In the genomic region with DNA sequence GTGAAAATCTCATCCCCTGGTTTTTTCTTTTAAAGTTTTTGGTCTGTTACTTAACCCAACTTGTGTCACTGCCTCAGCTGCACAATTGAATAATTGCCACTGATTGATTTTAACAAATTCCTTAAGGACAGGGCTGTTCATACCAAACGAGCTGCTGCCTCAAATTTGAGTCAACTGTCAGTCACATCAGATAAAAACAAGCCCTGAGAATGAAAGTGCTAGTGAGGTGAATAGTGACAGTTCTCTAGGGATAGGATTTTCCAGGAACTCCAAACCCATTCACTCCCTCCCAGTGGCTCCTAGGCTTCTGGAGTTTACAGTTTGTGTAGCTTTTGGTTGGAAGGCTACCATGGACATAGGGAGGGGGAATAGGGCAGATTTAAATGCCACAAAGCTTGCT, we compare ENCODE assay signal across 35 cellular contexts.
DNase-seq lines count a peak whose midpoint lies in the region; ATAC-seq, FAIRE-seq and TF ChIP-seq lines count a peak whose summit lies in the region.
"Had no signal": no experiment of that assay in that cellular context is flagged by ENCODE, and none has a peak within 500 bp of the region (broad histone marks: within the 10 kb centered on the region; RNA-seq: fewer than 3 reads in every experiment).

No MANE protein-coding gene starts in this region.

- H3K27ac Mint-ChIP-seq in central memory CD8-positive, alpha-beta T cell (ENCODE audit: low read depth): peak overlapping the region; percentile 8
- H3K27ac Mint-ChIP-seq: B cell; CD14-positive monocyte; CD4-positive, alpha-beta T cell; CD4-positive, CD25-positive, alpha-beta regulatory T cell; CD8-positive, alpha-beta T cell had no signal

- H3K4me1 Mint-ChIP-seq in central memory CD8-positive, alpha-beta T cell: no peaks in the 10 kb centered on the region
- H3K4me1 Mint-ChIP-seq: B cell; CD14-positive monocyte; CD4-positive, alpha-beta memory T cell; CD4-positive, CD25-positive, alpha-beta regulatory T cell; CD8-positive, alpha-beta memory T cell had no signal

- H3K4me2 ChIP-seq in K562 (ENCODE audit: insufficient read depth, low read length) (no peak overlapping the region), neural cell (ENCODE audit: low read length) (no peak overlapping the region)
- H3K4me2 ChIP-seq: A549; BLaER1; BLaER1 treated with 17β-estradiol and CSF1 and Interleukin-3, amounts not matched to agents 10 nM and 100 nM had no signal

- H3K4me3 ChIP-seq in K562 (no peak overlapping the region), neural cell (ENCODE audit: low read length) (no peak overlapping the region)
- H3K4me3 ChIP-seq: A549; BLaER1; BLaER1 treated with 17β-estradiol and CSF1 and Interleukin-3, amounts not matched to agents 10 nM and 100 nM had no signal

- DNase-seq in K562 (ENCODE audit: extremely low read depth in 1 of 4, low spot score in 3 of 4) (no peak), NCI-H2029 (lab: John Stamatoyannopoulos, UW) (no peak), NK-92 (lab: John Stamatoyannopoulos, UW; ENCODE audit: unreplicated experiment) (no peak)
- DNase-seq in central memory CD8-positive, alpha-beta T cell (ENCODE audit: low spot score in 2 of 2): no peak
- DNase-seq in activated CD4-positive, alpha-beta T cell treated with anti-CD3 and anti-CD28 coated beads for 4 hours: no peak
- DNase-seq: 8988T; ACHN; AML-193; BE2C; C1 segment of cervical spinal cord; Caco-2; Calu3; CD4-positive, alpha-beta memory T cell; CD4-positive, alpha-beta T cell; CD4-positive, CD25-positive, alpha-beta regulatory T cell; CD8-positive, alpha-beta memory T cell; CD8-positive, alpha-beta T cell; COR-L47; DMS 273 treated with DMSO at 0.1 percent for 48 hours; DMS153; DMS53; DMS79; DMS79 treated with DMSO at 0.1 percent for 48 hours; DND-41; EL had no signal

- no peaks in the 10 kb centered on the region for H3K9me3 ChIP-seq in K562 (replicated peaks; ENCODE audit: control insufficient read depth, insufficient read depth, low read depth, low read length)
- no peaks in the 10 kb centered on the region for H3K9me3 ChIP-seq in neural cell (ENCODE audit: low read length)
- H3K9me3 ChIP-seq: A549; BE2C; BLaER1; BLaER1 treated with 17β-estradiol and CSF1 and Interleukin-3, amounts not matched to agents 10 nM and 100 nM; Caco-2 had no signal

- no peaks in the 10 kb centered on the region; the same call in 2 of the 3 replicates for H3K36me3 ChIP-seq in K562 (ENCODE audit: control insufficient read depth, insufficient read depth, low read length)
- H3K36me3 ChIP-seq in neural cell (ENCODE audit: insufficient read depth, low read length): no peaks in the 10 kb centered on the region
- H3K36me3 ChIP-seq: BE2C; BLaER1; BLaER1 treated with 17β-estradiol and CSF1 and Interleukin-3, amounts not matched to agents 10 nM and 100 nM had no signal

- peak; percentile 50; the same call in 1 of the 3 replicates for ATAC-seq in K562
- no peak for ATAC-seq in central memory CD8-positive, alpha-beta T cell (replicated peaks; ENCODE audit: extremely low read depth, poor library complexity, severe bottlenecking)
- ATAC-seq: A549; CD8-positive, alpha-beta T cell had no signal

- no peaks in the 10 kb centered on the region; a peak in 1 of 5 replicates for H3K4me1 ChIP-seq in K562 (replicated peaks in 1 of 2; ENCODE audit: control insufficient read depth in 2 of 2, insufficient read depth in 2 of 2, low read length in 2 of 2)
- H3K4me1 ChIP-seq: A549; BE2C; BLaER1; BLaER1 treated with 17β-estradiol and CSF1 and Interleukin-3, amounts not matched to agents 10 nM and 100 nM; Caco-2 had no signal

- H2AFZ ChIP-seq in K562 (ENCODE audit: low read depth, low read length): no peak overlapping the region
- H2AFZ ChIP-seq in neural cell (ENCODE audit: low read depth, low read length): no peak overlapping the region

- no TSS peak for BruUV-seq in K562 (replicated peaks; lab: Mats Ljungman, UMichigan)

- no peaks in the 10 kb centered on the region for H3F3A ChIP-seq in neural cell (ENCODE audit: insufficient read depth, low read length, poor library complexity, severe bottlenecking)

- 0% methylated on average over 1 of the region's 1 CpG for WGBS in K562 (ENCODE audit: insufficient coverage, low coverage, missing lambda C conversion rate)

- in situ Hi-C loops in K562 (cut with MboI): no loop called here

- intact Hi-C loops in K562 (cut with micrococcal nuclease): no loop called here

- no peak for TF ChIP-seq POLR2A in K562 (conservative IDR thresholded peaks at IDR 0.05)

- H3K27me3 ChIP-seq in K562 (ENCODE audit: control insufficient read depth in 2 of 2, insufficient read depth in 2 of 2, low read length in 2 of 2) (no peaks in the 10 kb centered on the region), neural cell (ENCODE audit: insufficient read depth, low read depth, low read length) (no peaks in the 10 kb centered on the region)
- H3K27me3 ChIP-seq: BE2C; BLaER1; BLaER1 treated with 17β-estradiol and CSF1 and Interleukin-3, amounts not matched to agents 10 nM and 100 nM had no signal

- H3K27ac ChIP-seq in K562 (ENCODE audit: extremely low read depth, low read depth, low read length) (no peak overlapping the region), neural cell (ENCODE audit: low read length) (no peak overlapping the region)
- H3K27ac ChIP-seq: 22Rv1; A549; BLaER1; BLaER1 treated with 17β-estradiol and CSF1 and Interleukin-3, amounts not matched to agents 10 nM and 100 nM; C4-2B had no signal

- TF ChIP-seq EP300 in K562 (IDR thresholded peaks at IDR 0.05; ENCODE audit: low read length) (no peak), neural cell (conservative IDR thresholded peaks at IDR 0.05; ENCODE audit: poor library complexity, severe bottlenecking) (no peak)

- H3K9me3 Mint-ChIP-seq in central memory CD8-positive, alpha-beta T cell: no peaks in the 10 kb centered on the region
- H3K9me3 Mint-ChIP-seq: CD4-positive, alpha-beta T cell; CD8-positive, alpha-beta memory T cell; CD8-positive, alpha-beta T cell had no signal

- H4K20me1 ChIP-seq in K562 (replicated peaks; ENCODE audit: control insufficient read depth, insufficient read depth, low read length) (no peaks in the 10 kb centered on the region), neural cell (ENCODE audit: insufficient read depth) (no peaks in the 10 kb centered on the region)
- H4K20me1 ChIP-seq: BLaER1; BLaER1 treated with 17β-estradiol and CSF1 and Interleukin-3, amounts not matched to agents 10 nM and 100 nM had no signal

- H3K27me3 Mint-ChIP-seq in central memory CD8-positive, alpha-beta T cell: no peaks in the 10 kb centered on the region
- H3K27me3 Mint-ChIP-seq: B cell; CD4-positive, alpha-beta memory T cell; CD4-positive, alpha-beta T cell; CD4-positive, CD25-positive, alpha-beta regulatory T cell had no signal

- H3K79me2 ChIP-seq in K562 (ENCODE audit: control insufficient read depth, insufficient read depth, low read length): no peaks in the 10 kb centered on the region
- H3K79me2 ChIP-seq in neural cell (replicated peaks; ENCODE audit: insufficient read depth, low read length): no peaks in the 10 kb centered on the region

- TF ChIP-seq CTCF in K562 (IDR thresholded peaks at IDR 0.05 in 2 of 3, conservative IDR thresholded peaks at IDR 0.05 in 1 of 3; ENCODE audit: insufficient read depth in 2 of 3, low read depth in 1 of 3, low read length in 3 of 3) (no peak), neural cell (IDR thresholded peaks at IDR 0.05; ENCODE audit: poor library complexity, severe bottlenecking) (no peak)

- CTCF ChIA-PET in K562 (lab: Yijun Ruan, JAX; ENCODE audit: low intra/inter-chr PET ratio): no interaction called here

- peak; percentile 15 for FAIRE-seq in K562 (lab: Jason Lieb, UNC)
- FAIRE-seq: A204.1, A549, D721Med had no signal

- no peak for TF ChIP-seq RAD21 in K562 (CRISPR knock-in tag; conservative IDR thresholded peaks at IDR 0.05 in 1 of 2, IDR thresholded peaks at IDR 0.05 in 1 of 2)
- no peak for TF ChIP-seq RAD21 in neural cell (conservative IDR thresholded peaks at IDR 0.05)

- H3K4me3 Mint-ChIP-seq in central memory CD8-positive, alpha-beta T cell: no peak overlapping the region
- H3K4me3 Mint-ChIP-seq: B cell; CD14-positive monocyte; CD4-positive, alpha-beta memory T cell; CD4-positive, alpha-beta T cell; CD4-positive, CD25-positive, alpha-beta regulatory T cell; CD8-positive, alpha-beta memory T cell; CD8-positive, alpha-beta T cell had no signal

- POLR2A ChIA-PET in K562 (lab: Yijun Ruan, JAX): no interaction called here

- H3K36me3 Mint-ChIP-seq in central memory CD8-positive, alpha-beta T cell (ENCODE audit: insufficient read depth): no peaks in the 10 kb centered on the region
- H3K36me3 Mint-ChIP-seq: CD14-positive monocyte; CD4-positive, alpha-beta memory T cell; CD4-positive, CD25-positive, alpha-beta regulatory T cell; CD8-positive, alpha-beta T cell had no signal

- H3K9me2 ChIP-seq in neural cell (ENCODE audit: insufficient read depth, low read length): no peaks in the 10 kb centered on the region

- H3K9me1 ChIP-seq in K562 (ENCODE audit: control insufficient read depth, insufficient read depth, low read length): no peaks in the 10 kb centered on the region

- no peak overlapping the region for H3K9ac ChIP-seq in K562 (ENCODE audit: insufficient read depth in 1 of 2, low read depth in 2 of 2, low read length in 2 of 2)
- H3K9ac ChIP-seq in neural cell (ENCODE audit: low read length): no peak overlapping the region
- H3K9ac ChIP-seq: BLaER1; BLaER1 treated with 17β-estradiol and CSF1 and Interleukin-3, amounts not matched to agents 10 nM and 100 nM had no signal

TF ChIP-seq in K562, 482 proteins besides CTCF, POLR2A, EP300 and RAD21 (continues in another document):
- no peak for TF ChIP-seq ZNF436 (CRISPR knock-in tag; IDR thresholded peaks at IDR 0.05)
- no peak for TF ChIP-seq RB1 (IDR thresholded peaks at IDR 0.05; ENCODE audit: low read depth)
- TF ChIP-seq ZNF76 (CRISPR knock-in tag; IDR thresholded peaks at IDR 0.05; ENCODE audit: borderline replicate concordance): no peak
- TF ChIP-seq FOSL1 (tag; conservative IDR thresholded peaks at IDR 0.05): peak; percentile 45; the same call in 1 of the 2 replicates
- TF ChIP-seq SAFB (IDR thresholded peaks at IDR 0.05; ENCODE audit: borderline replicate concordance, low read depth, low read length): no peak
- TF ChIP-seq GATAD2A (IDR thresholded peaks at IDR 0.05): no peak

TF ChIP-seq in neural cell, 6 proteins besides CTCF, POLR2A, EP300 and RAD21 (continues in another document):
- TF ChIP-seq POLR2AphosphoS5 (IDR thresholded peaks at IDR 0.05): peak; percentile 40
- TF ChIP-seq SMC3 (conservative IDR thresholded peaks at IDR 0.05; ENCODE audit: poor library complexity): no peak
- no peak for TF ChIP-seq TAF1 (IDR thresholded peaks at IDR 0.05; ENCODE audit: low read depth)
- no peak for TF ChIP-seq MXI1 (conservative IDR thresholded peaks at IDR 0.05; ENCODE audit: poor library complexity, severe bottlenecking)
